In genomic region chr9:112921549-112921948, GRCh38 we compare ENCODE assay signal across 1 cellular context.
TF ChIP-seq lines count a peak whose summit lies in the region.

No MANE protein-coding gene starts in this region.

TF ChIP-seq in K562, 482 proteins besides CTCF, POLR2A, EP300 and RAD21 (continued from another document and continues in another):
- TF ChIP-seq HDAC3 (IDR thresholded peaks at IDR 0.05; ENCODE audit: borderline replicate concordance, partially characterized antibody) (no peak), CUX1 (CRISPR knock-in tag; IDR thresholded peaks at IDR 0.05) (no peak), ZNF785 (CRISPR knock-in tag; IDR thresholded peaks at IDR 0.05) (no peak), ATF1 (CRISPR knock-in tag; IDR thresholded peaks at IDR 0.05) (no peak), ATF1 (tag; IDR thresholded peaks at IDR 0.05) (peak; percentile 20; the same call in 1 of the 2 replicates), ELF2 (CRISPR knock-in tag; IDR thresholded peaks at IDR 0.05) (no peak), CCAR2 (IDR thresholded peaks at IDR 0.05; ENCODE audit: low read depth, low read length) (no peak), ZNF766 (CRISPR knock-in tag; conservative IDR thresholded peaks at IDR 0.05) (peak; percentile 91), MCM2 (IDR thresholded peaks at IDR 0.05; ENCODE audit: low read depth) (no peak), ZNF778 (CRISPR knock-in tag; IDR thresholded peaks at IDR 0.05) (no peak), JUND (IDR thresholded peaks at IDR 0.05; ENCODE audit: borderline replicate concordance, low read depth, low read length) (no peak), JUND (tag; IDR thresholded peaks at IDR 0.05; ENCODE audit: borderline replicate concordance, low read depth, low read length) (no peak), ZKSCAN8 (CRISPR knock-in tag; IDR thresholded peaks at IDR 0.05) (no peak), ZNF263 (CRISPR knock-in tag; IDR thresholded peaks at IDR 0.05; ENCODE audit: borderline replicate concordance) (no peak), ZNF444 (CRISPR knock-in tag; IDR thresholded peaks at IDR 0.05) (no peak), UBTF (IDR thresholded peaks at IDR 0.05; ENCODE audit: borderline replicate concordance in 1 of 2, low read depth in 2 of 2, low read length in 2 of 2) (no peak), THAP7 (CRISPR knock-in tag; IDR thresholded peaks at IDR 0.05) (no peak), KDM5B (IDR thresholded peaks at IDR 0.05; ENCODE audit: insufficient replicate concordance, low read depth, low read length) (no peak), ILF3 (IDR thresholded peaks at IDR 0.05; ENCODE audit: borderline replicate concordance) (no peak), POLR2AphosphoS5 (IDR thresholded peaks at IDR 0.05; ENCODE audit: control insufficient read depth, insufficient read depth, low read depth, low read length) (no peak), C11orf30 (IDR thresholded peaks at IDR 0.05; ENCODE audit: low read depth) (no peak), BCL6 (CRISPR knock-in tag; IDR thresholded peaks at IDR 0.05) (no peak), BCLAF1 (IDR thresholded peaks at IDR 0.05; ENCODE audit: borderline replicate concordance in 1 of 2, control insufficient read depth in 1 of 2, low read depth in 2 of 2, low read length in 1 of 2) (no peak), CTCFL (IDR thresholded peaks at IDR 0.05; ENCODE audit: borderline replicate concordance, insufficient read depth, low read depth, low read length, poor library complexity, severe bottlenecking) (no peak), PHF8 (IDR thresholded peaks at IDR 0.05; ENCODE audit: borderline replicate concordance, low read length) (no peak), STAG1 (CRISPR knock-in tag; IDR thresholded peaks at IDR 0.05; ENCODE audit: borderline replicate concordance) (no peak), HMGN3 (IDR thresholded peaks at IDR 0.05; ENCODE audit: borderline replicate concordance, extremely low read depth, insufficient read length, low read depth, low read length) (no peak), BRF2 (IDR thresholded peaks at IDR 0.05; ENCODE audit: borderline replicate concordance, insufficient read depth, insufficient read length) (no peak), NR0B1 (IDR thresholded peaks at IDR 0.05; ENCODE audit: partially characterized antibody) (no peak), SNAPC5 (CRISPR knock-in tag; IDR thresholded peaks at IDR 0.05) (no peak), SRSF7 (optimal IDR thresholded peaks at IDR 0.05; ENCODE audit: low read depth, low read length) (no peak), MAZ (CRISPR knock-in tag; conservative IDR thresholded peaks at IDR 0.05 in 1 of 2, IDR thresholded peaks at IDR 0.05 in 1 of 2) (peak in 1 of 2 experiments; percentile 15; a peak in 1 of 4 replicates), ZNF3 (CRISPR knock-in tag; IDR thresholded peaks at IDR 0.05) (no peak)
